Comparison of ENCODE assay signal across 24 cellular contexts in genomic region chr14:28778718-28779117, GRCh38. TPM values are rescaled to one million over a fixed set of nuclear protein-coding genes. Genes with fewer than 3 reads are reported as not detected.
DNase-seq lines count a peak whose midpoint lies in the region; ATAC-seq, FAIRE-seq and TF ChIP-seq lines count a peak whose summit lies in the region.
"Had no signal": no experiment of that assay in that cellular context is flagged by ENCODE, and none has a peak within 500 bp of the region (broad histone marks: within the 10 kb centered on the region; RNA-seq: fewer than 3 reads in every experiment).

No MANE protein-coding gene starts in this region.

- peaks cover 2% of the 10 kb centered on the region; the same call in 1 of the 2 replicates for H3K23me2 ChIP-seq in H1 (ENCODE audit: low read depth, low read length)

- no peak overlapping the region for H2BK5ac ChIP-seq in H1 (ENCODE audit: low read depth, low read length)

- H3K18ac ChIP-seq in H1 (ENCODE audit: extremely low read depth, low read length): no peak overlapping the region

- CTCF ChIA-PET in WTC11 (lab: Charles Lee): interaction anchor here (1.1 kb wide), 1 partner anchor 22 kb away, joined by 7 read pairs; no protein-coding TSS in a partner anchor
- CTCF ChIA-PET in H1 (lab: Charles Lee; ENCODE audit: partially characterized antibody): interaction anchor here (1.0 to 4.0 kb wide), 4 partner anchors 11 to 26 kb away, joined by 3 to 23 read pairs (median 6); no protein-coding TSS in a partner anchor

- TF ChIP-seq CTCF in WTC11 (IDR thresholded peaks at IDR 0.05) (no peak), H1 (IDR thresholded peaks at IDR 0.05; ENCODE audit: control extremely low read depth in 1 of 3, insufficient read depth in 1 of 3, low read depth in 1 of 3, low read length in 3 of 3) (no peak)

- POLR2A ChIA-PET in WTC11 (lab: Charles Lee): no interaction called here
- POLR2A ChIA-PET in H1 (lab: Charles Lee; ENCODE audit: partially characterized antibody): interaction anchor here (1.2 to 1.3 kb wide), 2 partner anchors 15 to 19 kb away, joined by 3 to 4 read pairs; no protein-coding TSS in a partner anchor

- TF ChIP-seq RAD21 in H1 (IDR thresholded peaks at IDR 0.05 in 1 of 2, conservative IDR thresholded peaks at IDR 0.05 in 1 of 2; ENCODE audit: low read depth in 2 of 2, low read length in 2 of 2): no peak

- no peaks in the 10 kb centered on the region for H3K9me3 Mint-ChIP-seq in WTC11

- H3K23ac ChIP-seq in H1 (ENCODE audit: insufficient read length): no peak overlapping the region

- H2AK5ac ChIP-seq in H1 (ENCODE audit: low read depth, low read length): no peak overlapping the region

- no peak for FAIRE-seq in H1 (lab: Jason Lieb, UNC)
- FAIRE-seq: G401.6, H54 had no signal

- H3K36me3 ChIP-seq in H1 (ENCODE audit: control insufficient read depth in 2 of 4, insufficient read depth in 4 of 4, low read length in 3 of 4): no peaks in the 10 kb centered on the region

- H3K56ac ChIP-seq in H1 (replicated peaks; ENCODE audit: insufficient read length, low read depth, low read length): no peak overlapping the region

- H4K5ac ChIP-seq in H1 (ENCODE audit: insufficient read length, low read depth, low read length): no peak overlapping the region

- H3K27ac ChIP-seq in H1 (ENCODE audit: low read depth, low read length) (no peak overlapping the region), temporal lobe (ENCODE audit: low read depth, low read length) (peak overlapping the region; percentile 80)
- H3K27ac ChIP-seq: C4-2B, RWPE1 had no signal

- H3K27ac Mint-ChIP-seq in WTC11: no peak overlapping the region
- H3K27ac Mint-ChIP-seq: CD8-positive, alpha-beta T cell had no signal

- peaks cover 100% of the 10 kb centered on the region for H3K27me3 Mint-ChIP-seq in WTC11 (ENCODE audit: low read depth)

- H3K79me2 ChIP-seq in H1 (ENCODE audit: control insufficient read depth in 1 of 2, insufficient read depth in 2 of 2, low read length in 2 of 2): no peaks in the 10 kb centered on the region

- no peak overlapping the region for H2BK12ac ChIP-seq in H1 (ENCODE audit: low read depth, low read length)

- no peak overlapping the region for H2AFZ ChIP-seq in H1 (ENCODE audit: low read length)

- no peaks in the 10 kb centered on the region for H3K36me3 Mint-ChIP-seq in WTC11
- H3K36me3 Mint-ChIP-seq: CD8-positive, alpha-beta T cell; IgD-negative memory B cell had no signal

- no peak overlapping the region for H2BK120ac ChIP-seq in H1 (replicated peaks; ENCODE audit: low read depth, low read length)

- TF ChIP-seq POLR2A in H1 (IDR thresholded peaks at IDR 0.05; ENCODE audit: control extremely low read depth in 1 of 2, low read depth in 2 of 2, low read length in 2 of 2): no peak

- no peak overlapping the region for H2BK15ac ChIP-seq in H1 (ENCODE audit: low read length)

- H3K79me1 ChIP-seq in H1 (ENCODE audit: low read depth, low read length): no peaks in the 10 kb centered on the region

- TF ChIP-seq EP300 in H1 (IDR thresholded peaks at IDR 0.05; ENCODE audit: borderline replicate concordance in 1 of 2, low read depth in 2 of 2, low read length in 2 of 2): no peak

- H3K4me1 ChIP-seq in H1 (replicated peaks in 1 of 4; ENCODE audit: control insufficient read depth in 3 of 4, insufficient read depth in 4 of 4, low read length in 3 of 4): peaks cover 0 to 10% (median 8%) of the 10 kb centered on the region in 4 experiments; a peak in 6 of 7 replicates
- H3K4me1 ChIP-seq: Caco-2 had no signal

- peak overlapping the region in 1 of 2 experiments; percentile 70; a peak in 1 of 4 replicates for H3K4me2 ChIP-seq in H1 (ENCODE audit: insufficient read depth in 1 of 2, low read depth in 2 of 2, low read length in 2 of 2)

- H4K20me1 ChIP-seq in H1 (replicated peaks in 1 of 2; ENCODE audit: control insufficient read depth in 1 of 2, insufficient read depth in 2 of 2, low read length in 2 of 2): peaks cover 0 to 2% of the 10 kb centered on the region in 2 experiments

- peaks cover 48% of the 10 kb centered on the region for H3K4me1 Mint-ChIP-seq in WTC11

- no peak overlapping the region for H2BK20ac ChIP-seq in H1 (ENCODE audit: low read length)

- H3K4me3 Mint-ChIP-seq in WTC11: peak overlapping the region; percentile 43; the same call in 1 of the 2 replicates
- H3K4me3 Mint-ChIP-seq: CD8-positive, alpha-beta T cell; IgD-negative memory B cell had no signal

- no peak overlapping the region for H3K4me3 ChIP-seq in H1 (ENCODE audit: extremely low read depth in 1 of 4, insufficient read depth in 2 of 4, low read depth in 3 of 4, low read length in 4 of 4)

- no peak overlapping the region for H4K91ac ChIP-seq in H1 (replicated peaks; ENCODE audit: insufficient read length, low read length)

- H3K14ac ChIP-seq in H1 (ENCODE audit: insufficient read length): no peak overlapping the region

- H3K9me3 ChIP-seq in H1 (ENCODE audit: insufficient read depth in 2 of 2, low read depth in 1 of 2, low read length in 1 of 2): no peaks in the 10 kb centered on the region
- H3K9me3 ChIP-seq: Caco-2 had no signal

- peaks cover 45 to 93% (median 67%) of the 10 kb centered on the region in 4 experiments for H3K27me3 ChIP-seq in H1 (replicated peaks in 1 of 4; ENCODE audit: control insufficient read depth in 3 of 4, extremely low read depth in 1 of 4, insufficient read depth in 3 of 4, low read length in 3 of 4)

- ATAC-seq in WTC11: no peak
- ATAC-seq: CD8-positive, alpha-beta T cell; Panc1 had no signal

- no peak for DNase-seq in WTC11 (ENCODE audit: low spot score)
- DNase-seq in astrocyte of the hippocampus (ENCODE audit: low read depth, low spot score): peak; percentile 31
- no peak for DNase-seq in H1 (ENCODE audit: low read depth in 1 of 2, low spot score in 2 of 2)
- no peak for DNase-seq in effector CD8-positive, alpha-beta T cell (lab: John Stamatoyannopoulos, UW)
- no peak for DNase-seq in NCI-H1417 treated with DMSO at 0.1 percent for 48 hours (lab: John Stamatoyannopoulos, UW)
- DNase-seq in NCI-H2107 (lab: John Stamatoyannopoulos, UW): no peak
- DNase-seq: Caco-2; CD8-positive, alpha-beta T cell; NCI-H1092; NCI-H1436 treated with DMSO at 0.1 percent for 48 hours; NCI-H2029; NCI-H2171; NCI-H226; NCI-H510A; SHP77 treated with DMSO at 0.1 percent for 48 hours had no signal

- H4K8ac ChIP-seq in H1 (ENCODE audit: extremely low read depth, insufficient read depth, low read length): no peak overlapping the region

- no peak overlapping the region for H3K9ac ChIP-seq in H1 (replicated peaks in 1 of 4; ENCODE audit: extremely low read depth in 1 of 4, low read depth in 3 of 4, low read length in 3 of 4)

- 9% methylated on average over 2 of the region's 2 CpGs; no CpG with 5 or more reads in 1 of the 2 experiments for WGBS in H1 (ENCODE audit: extremely low coverage in 1 of 2, insufficient coverage in 1 of 2, insufficient read length in 1 of 2, insufficient replicate concordance in 2 of 2, low coverage in 1 of 2, low lambda C conversion rate in 2 of 2, missing lambda C conversion rate in 1 of 2), 2 experiments

- H3K4ac ChIP-seq in H1 (replicated peaks; ENCODE audit: insufficient read length, low read depth, low read length): no peak overlapping the region

TF ChIP-seq in H1, 55 proteins besides CTCF, POLR2A, EP300 and RAD21:
- TF ChIP-seq SP2 (IDR thresholded peaks at IDR 0.05; ENCODE audit: low read length): no peak
- peak; percentile 5; the same call in 1 of the 2 replicates for TF ChIP-seq CBX8 (IDR thresholded peaks at IDR 0.05; ENCODE audit: borderline replicate concordance, low read depth, low read length)
TF ChIP-seq in H1: peak in this region for 1.

RNA-seq across cellular contexts. Expression of gene FOXG1, which starts 12.1 kb away (rescaled TPM):
- total RNA-seq in WTC11 (2021) (0.09 to 0.18 TPM (median 0.16 TPM) in 3 replicates), temporal lobe (54.8 TPM)
- 0.24 and 0.29 TPM in 2 replicates for total RNA-seq in H1 (2021; fragmentation: NEBNext Ultra II Directional; extraction: Animal tissue kit (Norgen Biotek cat#: 25700))
- 0.03 and 0.08 TPM in 2 replicates for polyA plus RNA-seq in H1 (2011; rRNA removed)
- 0.03 TPM for polyA plus RNA-seq in H1 (2011; cell fraction: cytosol; rRNA removed)
- polyA plus RNA-seq in H1 (2011; cell fraction: nucleus; rRNA removed): 0.09 TPM
- 0.05 to 0.12 TPM (median 0.11 TPM) in 4 replicates for polyA plus RNA-seq in H1 (2012, experiment 1 of 2)
- polyA plus RNA-seq in H1 (2012, experiment 2 of 2): 0.07 TPM
- polyA plus RNA-seq in H1 (2013, experiment 1 of 2): 0.14 TPM
- polyA plus RNA-seq in H1 (2013, experiment 2 of 2): 0.13 TPM
- not detected in 2 replicates for polyA minus RNA-seq in H1 (2011; rRNA and poly(A)+ RNA removed)
- not detected for polyA minus RNA-seq in H1 (2011; cell fraction: cytosol; rRNA and poly(A)+ RNA removed)
- not detected for polyA minus RNA-seq in H1 (2011; cell fraction: nucleus; rRNA and poly(A)+ RNA removed)
- total RNA-seq: A673; Caco-2; CD8-positive, alpha-beta T cell; OCI-LY7 had no signal
- polyA plus RNA-seq: IgD-negative memory B cell had no signal

Comparison
In these comparisons a context has a peak if more than half of its experiments do, and no peak if none do; other contexts are left out.
1. RNA of gene FOXG1, which starts 12.1 kb away (total RNA-seq): 54.8 TPM in temporal lobe (single experiment); 0.24 to 0.29 TPM in H1 and 0.09 to 0.18 TPM in WTC11; every median in the first group is over 10 times any median in the second.